Comparison of ENCODE assay signal across 4 cellular contexts in the genomic region with DNA sequence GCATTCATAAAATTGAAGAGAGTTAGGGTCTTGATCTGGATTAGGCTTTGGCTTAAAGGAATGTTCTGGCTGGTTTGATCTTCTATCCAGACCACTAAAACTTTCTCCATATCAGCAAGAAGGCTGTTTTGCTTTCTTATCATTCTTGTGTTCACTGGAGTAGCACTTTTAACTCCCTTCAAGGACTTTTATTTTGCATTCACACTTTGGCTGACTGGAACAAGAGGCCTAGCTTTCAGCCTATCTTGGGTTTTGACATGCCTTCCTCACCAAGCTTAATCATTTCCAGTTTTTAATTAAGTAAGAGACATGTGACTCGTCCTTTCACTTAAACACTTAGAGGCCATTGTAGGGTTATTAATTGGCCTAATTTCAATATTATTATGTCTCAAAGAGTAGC.
A peak's percentile ranks its signal among the peaks of the same experiment; 100 is the strongest.
DNase-seq lines count a peak whose midpoint lies in the region; ATAC-seq, FAIRE-seq and TF ChIP-seq lines count a peak whose summit lies in the region.
"Not testable (repeated sequence)": the region's sequence is repeated elsewhere in the genome, so short reads cannot be mapped to it uniquely, and the experiment has no call there.

No MANE protein-coding gene starts in this region.

- H3K36me3 ChIP-seq in K562 (ENCODE audit: control insufficient read depth, insufficient read depth, low read length); left lung: not testable (repeated sequence)

- FAIRE-seq in K562 (lab: Jason Lieb, UNC) = not testable (repeated sequence)

- BruUV-seq in K562 (replicated peaks; lab: Mats Ljungman, UMichigan) = not testable (repeated sequence)

- not testable (repeated sequence) for H3K27ac ChIP-seq in K562 (ENCODE audit: extremely low read depth, low read depth, low read length); left lung

- H4K20me1 ChIP-seq in K562 (replicated peaks; ENCODE audit: control insufficient read depth, insufficient read depth, low read length) = not testable (repeated sequence)

- ATAC-seq in K562 = not testable (repeated sequence)
- ATAC-seq in left lung = peak; percentile 59

- intact Hi-C loops in K562 (cut with micrococcal nuclease); left lung (cut with DNase I): not testable (repeated sequence)

- CTCF ChIA-PET in K562 (lab: Yijun Ruan, JAX; ENCODE audit: low intra/inter-chr PET ratio) = not testable (repeated sequence)

- not testable (repeated sequence) for TF ChIP-seq RAD21 in K562 (CRISPR knock-in tag; conservative IDR thresholded peaks at IDR 0.05 in 1 of 2, IDR thresholded peaks at IDR 0.05 in 1 of 2)

- H3K4me3 ChIP-seq in K562, left lung: not testable (repeated sequence)

- H3K4me2 ChIP-seq in K562 (ENCODE audit: insufficient read depth, low read length) = not testable (repeated sequence)

- TF ChIP-seq EP300 in K562 (IDR thresholded peaks at IDR 0.05; ENCODE audit: low read length) = not testable (repeated sequence)

- TF ChIP-seq POLR2A in K562 (conservative IDR thresholded peaks at IDR 0.05) = not testable (repeated sequence)

- in situ Hi-C loops in K562 (cut with MboI) = not testable (repeated sequence)

- POLR2A ChIA-PET in K562 (lab: Yijun Ruan, JAX) = not testable (repeated sequence)

- not testable (repeated sequence) for H3K27me3 ChIP-seq in K562 (ENCODE audit: control insufficient read depth in 2 of 2, insufficient read depth in 2 of 2, low read length in 2 of 2); left lung

- 0% methylated on average over 1 of the region's 1 CpG for WGBS in K562 (ENCODE audit: insufficient coverage, low coverage, missing lambda C conversion rate)

- H3K9ac ChIP-seq in K562 (ENCODE audit: insufficient read depth in 1 of 2, low read depth in 2 of 2, low read length in 2 of 2) = not testable (repeated sequence)

- TF ChIP-seq CTCF in K562 (IDR thresholded peaks at IDR 0.05 in 2 of 3, conservative IDR thresholded peaks at IDR 0.05 in 1 of 3; ENCODE audit: insufficient read depth in 2 of 3, low read depth in 1 of 3, low read length in 3 of 3); left lung (IDR thresholded peaks at IDR 0.05): not testable (repeated sequence)

- DNase-seq in K562 (ENCODE audit: extremely low read depth in 1 of 4, low spot score in 3 of 4); left lung: not testable (repeated sequence)
- DNase-seq in kidney glomerular epithelial cell (lab: John Stamatoyannopoulos, UW) (peak; percentile 8), left kidney (ENCODE audit: low read depth, low spot score) (peak; percentile 36)

- not testable (repeated sequence) for H2AFZ ChIP-seq in K562 (ENCODE audit: low read depth, low read length)

- not testable (repeated sequence) for H3K79me2 ChIP-seq in K562 (ENCODE audit: control insufficient read depth, insufficient read depth, low read length)

- not testable (repeated sequence) for H3K9me1 ChIP-seq in K562 (ENCODE audit: control insufficient read depth, insufficient read depth, low read length)

- not testable (repeated sequence) for H3K9me3 ChIP-seq in K562 (replicated peaks; ENCODE audit: control insufficient read depth, insufficient read depth, low read depth, low read length); left lung

- H3K4me1 ChIP-seq in K562 (replicated peaks in 1 of 2; ENCODE audit: control insufficient read depth in 2 of 2, insufficient read depth in 2 of 2, low read length in 2 of 2); left lung: not testable (repeated sequence)

TF ChIP-seq in K562, 482 proteins besides CTCF, POLR2A, EP300 and RAD21:
- TF ChIP-seq MYNN (IDR thresholded peaks at IDR 0.05) = peak; percentile 52; the same call in 1 of the 2 replicates
- TF ChIP-seq MYNN (CRISPR knock-in tag; IDR thresholded peaks at IDR 0.05) = not testable (repeated sequence)
